In genomic region chr4:74953647-74954046, GRCh38 we compare ENCODE assay signal across 27 cellular contexts. TPM values are rescaled to one million over a fixed set of nuclear protein-coding genes. Genes with fewer than 3 reads are reported as not detected.
"Had no signal": no experiment of that assay in that cellular context is flagged by ENCODE, and none has a peak within 500 bp of the region (broad histone marks: within the 10 kb centered on the region; RNA-seq: fewer than 3 reads in every experiment).

No MANE protein-coding gene starts in this region.

- DNase-seq: head of caudate nucleus; hippocampal formation; kidney; left colon; left ventricle myocardium inferior; midbrain; mucosa of descending colon; naive thymus-derived CD4-positive, alpha-beta T cell; occipital lobe; right lobe of liver; spleen; stimulated activated CD4-positive, alpha-beta T cell treated with anti-CD3 and anti-CD28 coated beads, Interleukin-4, amount 100 ng/mL, for 24 hours; stimulated activated naive CD4-positive, alpha-beta T cell treated with Interleukin-2 at 50 U/mL for 16 hours; stimulated activated naive CD8-positive, alpha-beta T cell treated with anti-CD3 and anti-CD28 coated beads, Interleukin-15, amount 100 ng/mL, for 72 hours; substantia nigra; thyroid gland; transverse colon; upper lobe of left lung had no signal

- H3K4me1 Mint-ChIP-seq: naive thymus-derived CD4-positive, alpha-beta T cell; neural crest cell; stimulated activated effector memory CD8-positive, alpha-beta T cell treated with anti-CD3 and anti-CD28 coated beads, Interleukin-12 subunit alpha, Interleukin-12 subunit beta, amount 100 ng/mL, for 72 hours; stimulated activated naive CD8-positive, alpha-beta T cell treated with anti-CD3 and anti-CD28 coated beads, Interleukin-15, amount 100 ng/mL, for 72 hours had no signal

- H3K4me1 ChIP-seq: parathyroid adenoma, right lobe of liver, spleen, thyroid gland, upper lobe of left lung had no signal

- H3K4me3 Mint-ChIP-seq: naive thymus-derived CD4-positive, alpha-beta T cell; natural killer cell treated with Interleukin-12 subunit alpha and Interleukin-12 subunit beta and Interleukin-15 and Interleukin-18, amount 100 ng/mL, for 72 hours; neural crest cell; stimulated activated effector memory CD8-positive, alpha-beta T cell treated with anti-CD3 and anti-CD28 coated beads, Interleukin-12 subunit alpha, Interleukin-12 subunit beta, amount 100 ng/mL, for 72 hours; stimulated activated naive CD8-positive, alpha-beta T cell treated with anti-CD3 and anti-CD28 coated beads, Interleukin-15, amount 100 ng/mL, for 72 hours had no signal

- H3K9me3 Mint-ChIP-seq: natural killer cell treated with Interleukin-12 subunit alpha and Interleukin-12 subunit beta and Interleukin-15 and Interleukin-18, amount 100 ng/mL, for 72 hours; neural crest cell; stimulated activated naive CD8-positive, alpha-beta T cell treated with anti-CD3 and anti-CD28 coated beads, Interleukin-15, amount 100 ng/mL, for 72 hours had no signal

- H3K27me3 ChIP-seq: neutrophil, right atrium auricular region, right lobe of liver, spleen, thyroid gland, transverse colon, upper lobe of left lung had no signal

- H2AFZ ChIP-seq: parathyroid adenoma had no signal

- H3K79me2 ChIP-seq: parathyroid adenoma had no signal

- H3K36me3 Mint-ChIP-seq: naive thymus-derived CD4-positive, alpha-beta T cell; natural killer cell treated with Interleukin-12 subunit alpha and Interleukin-12 subunit beta and Interleukin-15 and Interleukin-18, amount 100 ng/mL, for 72 hours; stimulated activated effector memory CD8-positive, alpha-beta T cell treated with anti-CD3 and anti-CD28 coated beads, Interleukin-12 subunit alpha, Interleukin-12 subunit beta, amount 100 ng/mL, for 72 hours had no signal

- H3K9me3 ChIP-seq: mucosa of descending colon, neutrophil, right lobe of liver, spleen, thyroid gland, transverse colon, upper lobe of left lung had no signal

- H3K27ac ChIP-seq: left ventricle myocardium inferior, neutrophil, parathyroid adenoma, right lobe of liver, skin epidermis, spleen, thyroid gland, transverse colon, upper lobe of left lung had no signal

- H3K27me3 Mint-ChIP-seq: natural killer cell treated with Interleukin-12 subunit alpha and Interleukin-12 subunit beta and Interleukin-15 and Interleukin-18, amount 100 ng/mL, for 72 hours; stimulated activated naive CD8-positive, alpha-beta T cell treated with anti-CD3 and anti-CD28 coated beads, Interleukin-15, amount 100 ng/mL, for 72 hours had no signal

- H3K9ac ChIP-seq: parathyroid adenoma had no signal

- H3K27ac Mint-ChIP-seq: naive thymus-derived CD4-positive, alpha-beta T cell; natural killer cell treated with Interleukin-12 subunit alpha and Interleukin-12 subunit beta and Interleukin-15 and Interleukin-18, amount 100 ng/mL, for 72 hours; stimulated activated effector memory CD8-positive, alpha-beta T cell treated with anti-CD3 and anti-CD28 coated beads, Interleukin-12 subunit alpha, Interleukin-12 subunit beta, amount 100 ng/mL, for 72 hours had no signal

- H3K4me3 ChIP-seq: left ventricle myocardium inferior, lung, mucosa of descending colon, right atrium auricular region, right lobe of liver, skin epidermis, spleen, thyroid gland, transverse colon, upper lobe of left lung had no signal

- ATAC-seq: left colon; mucosa of descending colon; naive thymus-derived CD4-positive, alpha-beta T cell; natural killer cell treated with Interleukin-12 subunit alpha and Interleukin-12 subunit beta and Interleukin-15 and Interleukin-18, amount 100 ng/mL, for 72 hours; right lobe of liver; stimulated activated effector memory CD8-positive, alpha-beta T cell treated with anti-CD3 and anti-CD28 coated beads, Interleukin-12 subunit alpha, Interleukin-12 subunit beta, amount 100 ng/mL, for 72 hours; stimulated activated naive CD8-positive, alpha-beta T cell treated with anti-CD3 and anti-CD28 coated beads, Interleukin-15, amount 100 ng/mL, for 72 hours had no signal

- H3K36me3 ChIP-seq: left ventricle myocardium inferior, neutrophil, right atrium auricular region, right lobe of liver, spleen, thyroid gland, transverse colon, upper lobe of left lung had no signal

RNA-seq across cellular contexts. Expression of gene PARM1, which starts 20.7 kb away (rescaled TPM):
- total RNA-seq: osteocyte had no signal
